Comparison of ENCODE assay signal across 12 cellular contexts in the genomic region with DNA sequence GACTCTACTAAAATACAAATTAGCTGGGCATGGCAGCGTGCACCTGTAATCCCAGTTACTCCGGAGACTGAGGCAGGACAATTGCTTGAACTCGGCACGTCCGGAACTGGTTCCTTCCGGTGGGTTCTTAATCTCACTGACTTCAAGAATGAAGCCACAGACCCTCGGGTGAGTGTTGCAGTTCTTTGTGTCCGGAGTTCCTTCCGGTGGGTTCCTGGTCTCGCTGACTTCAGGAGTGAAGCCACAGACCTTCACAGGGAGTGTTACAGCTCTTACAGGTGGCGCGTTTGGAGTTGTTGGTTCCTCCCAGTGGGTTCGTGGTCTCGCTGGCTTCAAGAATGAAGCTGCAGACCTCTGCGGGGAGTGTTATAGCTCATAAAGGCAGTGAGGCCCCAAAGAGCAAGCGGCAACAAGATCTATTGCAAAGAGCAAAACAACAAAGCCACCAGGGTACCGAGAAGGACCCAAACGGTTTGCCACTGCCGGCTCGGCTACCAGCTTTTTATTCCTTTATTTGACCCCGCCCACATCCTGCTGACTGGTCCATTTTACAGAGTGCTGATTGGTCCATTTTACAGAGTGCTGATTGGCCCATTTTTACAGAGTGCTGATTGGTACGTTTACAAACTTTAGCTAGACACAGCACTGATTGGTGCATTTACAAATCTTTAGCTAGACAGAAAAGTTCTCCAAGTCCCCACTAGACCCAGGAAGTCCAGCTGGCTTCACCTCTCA. TPM values are rescaled to one million over a fixed set of nuclear protein-coding genes. Genes with fewer than 3 reads are reported as not detected.
DNase-seq lines count a peak whose midpoint lies in the region; ATAC-seq and TF ChIP-seq lines count a peak whose summit lies in the region.
"Had no signal": no experiment of that assay in that cellular context is flagged by ENCODE, and none has a peak within 500 bp of the region (broad histone marks: within the 10 kb centered on the region; RNA-seq: fewer than 3 reads in every experiment).

No MANE protein-coding gene starts in this region.

- peaks cover 7 to 20% (median 10%) of the 10 kb centered on the region in 4 donors for H3K4me1 Mint-ChIP-seq in CD4-positive, alpha-beta memory T cell
- H3K4me1 Mint-ChIP-seq in IgD-negative memory B cell = peaks cover 4 to 6% (median 5%) of the 10 kb centered on the region in 3 donors
- peaks cover 11 to 17% of the 10 kb centered on the region in 2 donors for H3K4me1 Mint-ChIP-seq in natural killer cell treated with Interleukin-12 subunit alpha and Interleukin-12 subunit beta and Interleukin-15 and Interleukin-18, amount 100 ng/mL, for 72 hours (ENCODE audit: low read depth in 2 of 2)
- peaks cover 3% of the 10 kb centered on the region for H3K4me1 Mint-ChIP-seq in endodermal cell

- CTCF ChIA-PET in CD4-positive, alpha-beta memory T cell (lab: Charles Lee; ENCODE audit: partially characterized antibody) = interaction anchor here (0.8 to 1.7 kb wide), 9 partner anchors 8 to 472 kb away, joined by 3 to 7 read pairs (median 4); no protein-coding TSS in a partner anchor

- H3K4me1 ChIP-seq in CD4-positive, alpha-beta memory T cell (ENCODE audit: insufficient read depth, low read length) = peaks cover 7% of the 10 kb centered on the region
- peaks cover 2% of the 10 kb centered on the region for H3K4me1 ChIP-seq in endodermal cell (ENCODE audit: control insufficient read depth, insufficient read depth, low read length)
- H3K4me1 ChIP-seq: gastrocnemius medialis had no signal

- no peak for TF ChIP-seq CTCF in endodermal cell (conservative IDR thresholded peaks at IDR 0.05)

- no peaks in the 10 kb centered on the region for H3K36me3 Mint-ChIP-seq in CD4-positive, alpha-beta memory T cell
- H3K36me3 Mint-ChIP-seq in IgD-negative memory B cell = no peaks in the 10 kb centered on the region
- no peaks in the 10 kb centered on the region for H3K36me3 Mint-ChIP-seq in natural killer cell treated with Interleukin-12 subunit alpha and Interleukin-12 subunit beta and Interleukin-15 and Interleukin-18, amount 100 ng/mL, for 72 hours
- no peaks in the 10 kb centered on the region for H3K36me3 Mint-ChIP-seq in endodermal cell (ENCODE audit: low read depth)

- intact Hi-C loops in CD4-positive, alpha-beta memory T cell (cut with micrococcal nuclease) = no loop called here

- no peaks in the 10 kb centered on the region for H3K9me3 Mint-ChIP-seq in CD4-positive, alpha-beta memory T cell
- no peaks in the 10 kb centered on the region for H3K9me3 Mint-ChIP-seq in IgD-negative memory B cell
- H3K9me3 Mint-ChIP-seq in natural killer cell treated with Interleukin-12 subunit alpha and Interleukin-12 subunit beta and Interleukin-15 and Interleukin-18, amount 100 ng/mL, for 72 hours = no peaks in the 10 kb centered on the region
- H3K9me3 Mint-ChIP-seq in endodermal cell = no peaks in the 10 kb centered on the region

- POLR2A ChIA-PET in CD4-positive, alpha-beta memory T cell (lab: Charles Lee; ENCODE audit: partially characterized antibody) = interaction anchor here (1.9 kb wide), 1 partner anchor 213 kb away, joined by 4 read pairs; no protein-coding TSS in a partner anchor

- DNase-seq in CD4-positive, alpha-beta memory T cell = peak in 4 of 5 donors; percentile 14 to 45 (median 24)
- DNase-seq in activated T-cell treated with anti-CD3 and anti-CD28 coated beads, Interleukin-2, amount 50 U/mL, for 48 hours = peak; percentile 46 to 57
- peak; percentile 71 for DNase-seq in natural killer cell treated with Interleukin-12 subunit alpha and Interleukin-12 subunit beta and Interleukin-15 and Interleukin-18, amount 100 ng/mL, for 72 hours (ENCODE audit: low spot score)
- DNase-seq in endodermal cell = no peak
- DNase-seq in HK-2 (ENCODE audit: unreplicated experiment) = no peak
- DNase-seq in LoVo (ENCODE audit: low spot score) = no peak
- DNase-seq: COR-L47, gastrocnemius medialis, Kasumi-1, thyroid gland had no signal

- no peak overlapping the region for H3K27ac ChIP-seq in CD4-positive, alpha-beta memory T cell (ENCODE audit: low read depth, low read length)
- no peak overlapping the region for H3K27ac ChIP-seq in endodermal cell (ENCODE audit: low read depth, low read length)
- H3K27ac ChIP-seq: gastrocnemius medialis, thyroid gland had no signal

- H3K27me3 ChIP-seq in CD4-positive, alpha-beta memory T cell (ENCODE audit: insufficient read depth, low read length) = no peaks in the 10 kb centered on the region
- H3K27me3 ChIP-seq in endodermal cell (ENCODE audit: control insufficient read depth, insufficient read depth, low read length, poor library complexity, severe bottlenecking) = no peaks in the 10 kb centered on the region
- H3K27me3 ChIP-seq: thyroid gland had no signal

- H3K4me3 Mint-ChIP-seq in CD4-positive, alpha-beta memory T cell = peak overlapping the region in 7 of 8 donors; percentile 35 to 81 (median 54)
- H3K4me3 Mint-ChIP-seq in IgD-negative memory B cell (no peak overlapping the region), endodermal cell (no peak overlapping the region)
- peak overlapping the region; percentile 36 for H3K4me3 Mint-ChIP-seq in natural killer cell treated with Interleukin-12 subunit alpha and Interleukin-12 subunit beta and Interleukin-15 and Interleukin-18, amount 100 ng/mL, for 72 hours

- H3K9me3 ChIP-seq in CD4-positive, alpha-beta memory T cell (ENCODE audit: control insufficient read depth in 1 of 2, low read length in 2 of 2) = no peaks in the 10 kb centered on the region
- no peaks in the 10 kb centered on the region for H3K9me3 ChIP-seq in endodermal cell (ENCODE audit: control insufficient read depth, low read length)
- H3K9me3 ChIP-seq: gastrocnemius medialis, thyroid gland had no signal

- no peaks in the 10 kb centered on the region for H3K36me3 ChIP-seq in CD4-positive, alpha-beta memory T cell (ENCODE audit: insufficient read depth, low read length)
- no peaks in the 10 kb centered on the region for H3K36me3 ChIP-seq in endodermal cell (ENCODE audit: control insufficient read depth, insufficient read depth, low read length)
- H3K36me3 ChIP-seq: gastrocnemius medialis, thyroid gland had no signal

- peak; percentile 28 to 69 for ATAC-seq in natural killer cell treated with Interleukin-12 subunit alpha and Interleukin-12 subunit beta and Interleukin-15 and Interleukin-18, amount 100 ng/mL, for 72 hours
- ATAC-seq: gastrocnemius medialis had no signal

- peaks cover 2 to 5% of the 10 kb centered on the region in 2 donors for H3K27me3 Mint-ChIP-seq in CD4-positive, alpha-beta memory T cell
- H3K27me3 Mint-ChIP-seq in IgD-negative memory B cell (peaks cover 4% of the 10 kb centered on the region), endodermal cell (ENCODE audit: insufficient read depth) (peaks cover 4% of the 10 kb centered on the region)
- peaks cover 0 to 2% of the 10 kb centered on the region in 2 donors for H3K27me3 Mint-ChIP-seq in natural killer cell treated with Interleukin-12 subunit alpha and Interleukin-12 subunit beta and Interleukin-15 and Interleukin-18, amount 100 ng/mL, for 72 hours

- peak overlapping the region in 2 of 7 donors; percentile 29 to 42 for H3K27ac Mint-ChIP-seq in CD4-positive, alpha-beta memory T cell
- H3K27ac Mint-ChIP-seq in IgD-negative memory B cell = peak overlapping the region in 2 of 3 donors; percentile 23 to 27
- H3K27ac Mint-ChIP-seq in natural killer cell treated with Interleukin-12 subunit alpha and Interleukin-12 subunit beta and Interleukin-15 and Interleukin-18, amount 100 ng/mL, for 72 hours = peak overlapping the region; percentile 46 to 76
- no peak overlapping the region for H3K27ac Mint-ChIP-seq in endodermal cell

- 95% methylated on average over 22 of the region's 22 CpGs for WGBS in endodermal cell (ENCODE audit: insufficient coverage in 1 of 2, insufficient read length in 1 of 2), 2 experiments

- H3K9ac ChIP-seq in endodermal cell (ENCODE audit: extremely low read depth, low read length, poor library complexity, severe bottlenecking) = no peak overlapping the region

- H3K4me3 ChIP-seq in CD4-positive, alpha-beta memory T cell (ENCODE audit: low read length in 2 of 2) = no peak overlapping the region
- H3K4me3 ChIP-seq in endodermal cell (ENCODE audit: low read length) = no peak overlapping the region
- H3K4me3 ChIP-seq: gastrocnemius medialis, thyroid gland had no signal

RNA-seq across cellular contexts. Expression of a gene that starts 28.6 kb away (rescaled TPM):
- total RNA-seq in CD4-positive, alpha-beta memory T cell = not detected
- polyA plus RNA-seq in CD4-positive, alpha-beta memory T cell = not detected
- polyA plus RNA-seq in IgD-negative memory B cell = not detected
- total RNA-seq in natural killer cell treated with Interleukin-12 subunit alpha and Interleukin-12 subunit beta and Interleukin-15 and Interleukin-18, amount 100 ng/mL, for 72 hours = not detected
- under 1 TPM; 0.09 to 0.15 TPM for total RNA-seq in endodermal cell
- not detected for polyA plus RNA-seq in endodermal cell (2013, experiment 1 of 2)
- not detected for polyA plus RNA-seq in endodermal cell (2013, experiment 2 of 2)
- total RNA-seq: thyroid gland had no signal

RNA-seq across cellular contexts. Expression of a gene that starts 52.3 kb away (rescaled TPM):
- not detected for total RNA-seq in CD4-positive, alpha-beta memory T cell
- not detected for polyA plus RNA-seq in CD4-positive, alpha-beta memory T cell
- not detected for polyA plus RNA-seq in IgD-negative memory B cell
- not detected for total RNA-seq in natural killer cell treated with Interleukin-12 subunit alpha and Interleukin-12 subunit beta and Interleukin-15 and Interleukin-18, amount 100 ng/mL, for 72 hours
- not detected for total RNA-seq in endodermal cell
- not detected for polyA plus RNA-seq in endodermal cell (2013, experiment 1 of 2)
- polyA plus RNA-seq in endodermal cell (2013, experiment 2 of 2) = not detected
- total RNA-seq: gastrocnemius medialis, kidney, thyroid gland had no signal

Comparison
In these comparisons a context has a peak if more than half of its experiments do, and no peak if none do; other contexts are left out.
1. DNase-seq: peak in CD4-positive, alpha-beta memory T cell (4 of 5), activated T-cell treated with anti-CD3 and anti-CD28 coated beads, Interleukin-2, amount 50 U/mL, for 48 hours (2 of 2) and natural killer cell treated with Interleukin-12 subunit alpha and Interleukin-12 subunit beta and Interleukin-15 and Interleukin-18, amount 100 ng/mL, for 72 hours (single experiment); none in endodermal cell (single experiment), HK-2 (single experiment) and LoVo (single experiment).
2. H3K4me3 Mint-ChIP-seq: peak in CD4-positive, alpha-beta memory T cell (7 of 8) and natural killer cell treated with Interleukin-12 subunit alpha and Interleukin-12 subunit beta and Interleukin-15 and Interleukin-18, amount 100 ng/mL, for 72 hours (single experiment); none in IgD-negative memory B cell (0 of 4) and endodermal cell (single experiment).